8 cellular contexts compared by ENCODE assay signal in the genomic region with DNA sequence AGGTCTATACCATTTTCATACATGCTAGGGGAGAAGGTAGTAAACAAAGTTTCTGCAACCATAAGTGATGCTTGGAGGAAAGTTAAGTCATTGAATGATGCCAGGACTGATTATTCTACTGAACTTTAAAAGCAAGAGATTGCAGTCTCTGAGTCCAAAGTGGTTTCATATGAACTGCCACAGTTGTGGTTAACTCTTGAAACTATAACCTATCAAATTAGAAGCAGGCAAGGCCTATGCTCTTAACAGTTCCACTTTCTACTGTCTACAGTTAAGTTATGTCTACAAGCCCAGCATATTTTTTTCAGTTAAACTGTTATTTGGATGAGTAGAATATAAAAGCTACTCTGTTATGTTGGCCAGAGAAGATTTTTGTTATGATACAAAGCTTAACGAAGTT.
A peak's percentile ranks its signal among the peaks of the same experiment; 100 is the strongest.
DNase-seq lines count a peak whose midpoint lies in the region; ATAC-seq and TF ChIP-seq lines count a peak whose summit lies in the region.
"Had no signal": no experiment of that assay in that cellular context is flagged by ENCODE, and none has a peak within 500 bp of the region (broad histone marks: within the 10 kb centered on the region; RNA-seq: fewer than 3 reads in every experiment).

No MANE protein-coding gene starts in this region.

- 88% methylated on average over 1 of the region's 1 CpG for WGBS in right lobe of liver (ENCODE audit: insufficient coverage, low coverage, low lambda C conversion rate, missing lambda C conversion rate)

- H3K4me1 ChIP-seq in mucosa of descending colon (ENCODE audit: low read depth) (no peaks in the 10 kb centered on the region), right lobe of liver (no peaks in the 10 kb centered on the region)

- H3K27me3 ChIP-seq in right lobe of liver: no peaks in the 10 kb centered on the region

- TF ChIP-seq POLR2A in right lobe of liver (IDR thresholded peaks at IDR 0.05): no peak

- peak; percentile 97 for ATAC-seq in GM18907 (IDR thresholded peaks at IDR 0.05; ENCODE audit: unreplicated experiment)
- ATAC-seq in GM21786 (IDR thresholded peaks at IDR 0.05; ENCODE audit: unreplicated experiment): peak; percentile 100
- ATAC-seq in HG03565 (IDR thresholded peaks at IDR 0.05; ENCODE audit: unreplicated experiment): peak; percentile 98
- peak; percentile 44 for ATAC-seq in mucosa of descending colon
- ATAC-seq in right lobe of liver: no peak

- no peak for DNase-seq in mucosa of descending colon
- DNase-seq in GDM1 (lab: John Stamatoyannopoulos, UW): no peak
- no peak for DNase-seq in right lobe of liver
- no peak for DNase-seq in NCI-H1694 (lab: John Stamatoyannopoulos, UW)
- DNase-seq: activated CD4-positive, alpha-beta T cell treated with anti-CD3 and anti-CD28 coated beads, Interleukin-2, amount 50 U/mL, for 4 hours had no signal

- TF ChIP-seq CTCF in mucosa of descending colon (IDR thresholded peaks at IDR 0.05): no peak
- no peak for TF ChIP-seq CTCF in right lobe of liver (IDR thresholded peaks at IDR 0.05)

- intact Hi-C loops in mucosa of descending colon (cut with DNase I, micrococcal nuclease): no loop called here
- intact Hi-C loops in right lobe of liver (cut with DNase I): no loop called here

- no peaks in the 10 kb centered on the region for H3K9me3 ChIP-seq in mucosa of descending colon
- H3K9me3 ChIP-seq in right lobe of liver: no peaks in the 10 kb centered on the region

- H3K36me3 ChIP-seq in mucosa of descending colon (ENCODE audit: low read depth): no peaks in the 10 kb centered on the region
- no peaks in the 10 kb centered on the region for H3K36me3 ChIP-seq in right lobe of liver

- H3K4me3 ChIP-seq in mucosa of descending colon (no peak overlapping the region), right lobe of liver (no peak overlapping the region)

- no peak overlapping the region for H3K27ac ChIP-seq in right lobe of liver

Comparison
In these comparisons a context has a peak if more than half of its experiments do, and no peak if none do; other contexts are left out.
1. ATAC-seq: peak in GM18907 (single experiment), GM21786 (single experiment), HG03565 (single experiment) and mucosa of descending colon (single experiment); none in right lobe of liver (0 of 4).